15 cellular contexts compared by ENCODE assay signal in genomic region chr1:156145622-156146005, GRCh38. TPM values are rescaled to one million over a fixed set of nuclear protein-coding genes. Genes with fewer than 3 reads are reported as not detected.
DNase-seq lines count a peak whose midpoint lies in the region; ATAC-seq lines count a peak whose summit lies in the region.
"Had no signal": no experiment of that assay in that cellular context is flagged by ENCODE, and none has a peak within 500 bp of the region (broad histone marks: within the 10 kb centered on the region; RNA-seq: fewer than 3 reads in every experiment).

No MANE protein-coding gene starts in this region.

- no peak for DNase-seq in activated T-cell treated with anti-CD3 and anti-CD28 coated beads, Interleukin-2, amount 50 U/mL, for 72 hours
- DNase-seq in activated T-cell treated with anti-CD3 and anti-CD28 coated beads for 4 hours (no peak), NT2/D1 (ENCODE audit: low read depth, low spot score) (no peak), NCI-H345 treated with DMSO at 0.1 percent for 48 hours (lab: John Stamatoyannopoulos, UW; ENCODE audit: unreplicated experiment) (no peak), AML-193 (lab: John Stamatoyannopoulos, UW) (no peak), NCI-H446 (lab: John Stamatoyannopoulos, UW) (no peak)
- DNase-seq in central memory CD8-positive, alpha-beta T cell (ENCODE audit: low spot score in 2 of 2) = no peak
- no peak for DNase-seq in stimulated activated naive CD8-positive, alpha-beta T cell treated with anti-CD3 and anti-CD28 coated beads, Interleukin-15, amount 100 ng/mL, for 72 hours
- DNase-seq: activated B cell treated with CpG ODN at 0.5 μM for 24 hours; activated CD8-positive, alpha-beta memory T cell treated with anti-CD3 and anti-CD28 coated beads, Interleukin-2, amount 50 U/mL, for 4 hours; effector CD4-positive, alpha-beta T cell had no signal

- H3K9me3 Mint-ChIP-seq in activated T-cell treated with anti-CD3 and anti-CD28 coated beads, Interleukin-2, amount 50 U/mL, for 72 hours = no peaks in the 10 kb centered on the region
- H3K9me3 Mint-ChIP-seq in central memory CD8-positive, alpha-beta T cell = no peaks in the 10 kb centered on the region
- H3K9me3 Mint-ChIP-seq in stimulated activated naive CD8-positive, alpha-beta T cell treated with anti-CD3 and anti-CD28 coated beads, Interleukin-15, amount 100 ng/mL, for 72 hours = no peaks in the 10 kb centered on the region
- H3K9me3 Mint-ChIP-seq: activated B cell treated with CpG ODN at 0.5 μM for 24 hours; immature natural killer cell; naive thymus-derived CD8-positive, alpha-beta T cell had no signal

- H3K4me3 ChIP-seq in NT2/D1 (ENCODE audit: insufficient read length, low read depth) = no peak overlapping the region

- H3K27me3 Mint-ChIP-seq in activated T-cell treated with anti-CD3 and anti-CD28 coated beads, Interleukin-2, amount 50 U/mL, for 72 hours (ENCODE audit: low read depth) = no peaks in the 10 kb centered on the region
- no peaks in the 10 kb centered on the region for H3K27me3 Mint-ChIP-seq in central memory CD8-positive, alpha-beta T cell
- H3K27me3 Mint-ChIP-seq in stimulated activated naive CD8-positive, alpha-beta T cell treated with anti-CD3 and anti-CD28 coated beads, Interleukin-15, amount 100 ng/mL, for 72 hours = no peaks in the 10 kb centered on the region
- H3K27me3 Mint-ChIP-seq: naive thymus-derived CD8-positive, alpha-beta T cell had no signal

- H3K36me3 ChIP-seq in NT2/D1 (ENCODE audit: insufficient read depth, insufficient read length, low read length) = peaks cover 11% of the 10 kb centered on the region
- H3K36me3 ChIP-seq: HAP-1 had no signal

- H3K36me3 Mint-ChIP-seq in activated T-cell treated with anti-CD3 and anti-CD28 coated beads, Interleukin-2, amount 50 U/mL, for 72 hours (ENCODE audit: insufficient read depth in 2 of 2) = no peaks in the 10 kb centered on the region
- peaks cover 22% of the 10 kb centered on the region for H3K36me3 Mint-ChIP-seq in central memory CD8-positive, alpha-beta T cell (ENCODE audit: insufficient read depth)
- H3K36me3 Mint-ChIP-seq: immature natural killer cell; naive thymus-derived CD8-positive, alpha-beta T cell had no signal

- H3K27me3 ChIP-seq in NT2/D1 (ENCODE audit: insufficient read depth, insufficient read length) = no peaks in the 10 kb centered on the region

- H3K9me3 ChIP-seq in NT2/D1 (ENCODE audit: insufficient read depth, low read length) = no peaks in the 10 kb centered on the region
- H3K9me3 ChIP-seq: HAP-1, lower lobe of right lung had no signal

- H3K4me1 Mint-ChIP-seq in activated T-cell treated with anti-CD3 and anti-CD28 coated beads, Interleukin-2, amount 50 U/mL, for 72 hours (ENCODE audit: low read depth) = peaks cover 62% of the 10 kb centered on the region
- H3K4me1 Mint-ChIP-seq in central memory CD8-positive, alpha-beta T cell = peaks cover 9% of the 10 kb centered on the region
- H3K4me1 Mint-ChIP-seq in stimulated activated naive CD8-positive, alpha-beta T cell treated with anti-CD3 and anti-CD28 coated beads, Interleukin-15, amount 100 ng/mL, for 72 hours = peaks cover 53% of the 10 kb centered on the region

- H3K4me1 ChIP-seq in NT2/D1 (ENCODE audit: insufficient read depth, insufficient read length) = peaks cover 42% of the 10 kb centered on the region

- peak overlapping the region; percentile 97 for H3K27ac Mint-ChIP-seq in activated T-cell treated with anti-CD3 and anti-CD28 coated beads, Interleukin-2, amount 50 U/mL, for 72 hours
- H3K27ac Mint-ChIP-seq in central memory CD8-positive, alpha-beta T cell (ENCODE audit: low read depth) = peak overlapping the region; percentile 82
- peak overlapping the region in 1 of 2 donors; percentile 96 for H3K27ac Mint-ChIP-seq in stimulated activated naive CD8-positive, alpha-beta T cell treated with anti-CD3 and anti-CD28 coated beads, Interleukin-15, amount 100 ng/mL, for 72 hours

- peak overlapping the region; percentile 85 to 87 for H3K4me3 Mint-ChIP-seq in activated T-cell treated with anti-CD3 and anti-CD28 coated beads, Interleukin-2, amount 50 U/mL, for 72 hours
- peak overlapping the region; percentile 64 for H3K4me3 Mint-ChIP-seq in central memory CD8-positive, alpha-beta T cell
- peak overlapping the region; percentile 86 to 95 for H3K4me3 Mint-ChIP-seq in stimulated activated naive CD8-positive, alpha-beta T cell treated with anti-CD3 and anti-CD28 coated beads, Interleukin-15, amount 100 ng/mL, for 72 hours

- no peak for ATAC-seq in activated T-cell treated with anti-CD3 and anti-CD28 coated beads, Interleukin-2, amount 50 U/mL, for 72 hours (replicated peaks in 1 of 2)
- ATAC-seq in central memory CD8-positive, alpha-beta T cell (replicated peaks; ENCODE audit: extremely low read depth, poor library complexity, severe bottlenecking) = no peak
- ATAC-seq in stimulated activated naive CD8-positive, alpha-beta T cell treated with anti-CD3 and anti-CD28 coated beads, Interleukin-15, amount 100 ng/mL, for 72 hours = no peak

- peak overlapping the region; percentile 37 for H3K9ac ChIP-seq in NT2/D1 (ENCODE audit: insufficient read length, low read depth)

RNA-seq across cellular contexts. Expression of gene SEMA4A, which starts 7.8 kb away (rescaled TPM):
- total RNA-seq in activated T-cell treated with anti-CD3 and anti-CD28 coated beads, Interleukin-2, amount 50 U/mL, for 72 hours = 10 to 100 TPM; 63.7 to 80.3 TPM

RNA-seq across cellular contexts. Expression of gene LMNA, which starts 31.1 kb away (rescaled TPM):
- 100 to 1,000 TPM; 125 to 159 TPM for total RNA-seq in activated T-cell treated with anti-CD3 and anti-CD28 coated beads, Interleukin-2, amount 50 U/mL, for 72 hours

RNA-seq across cellular contexts. Expression of gene SLC25A44, which starts 48.3 kb away (rescaled TPM):
- total RNA-seq in activated T-cell treated with anti-CD3 and anti-CD28 coated beads, Interleukin-2, amount 50 U/mL, for 72 hours = 10 to 100 TPM; 52.3 to 71.0 TPM
